In genomic region chr3:32684800-32685603, GRCh38 we compare ENCODE assay signal across 8 cellular contexts. TPM values are rescaled to one million over a fixed set of nuclear protein-coding genes. Genes with fewer than 3 reads are reported as not detected.
A peak's percentile ranks its signal among the peaks of the same experiment; 100 is the strongest.
DNase-seq lines count a peak whose midpoint lies in the region; ATAC-seq and TF ChIP-seq lines count a peak whose summit lies in the region.

A gene with protein sequence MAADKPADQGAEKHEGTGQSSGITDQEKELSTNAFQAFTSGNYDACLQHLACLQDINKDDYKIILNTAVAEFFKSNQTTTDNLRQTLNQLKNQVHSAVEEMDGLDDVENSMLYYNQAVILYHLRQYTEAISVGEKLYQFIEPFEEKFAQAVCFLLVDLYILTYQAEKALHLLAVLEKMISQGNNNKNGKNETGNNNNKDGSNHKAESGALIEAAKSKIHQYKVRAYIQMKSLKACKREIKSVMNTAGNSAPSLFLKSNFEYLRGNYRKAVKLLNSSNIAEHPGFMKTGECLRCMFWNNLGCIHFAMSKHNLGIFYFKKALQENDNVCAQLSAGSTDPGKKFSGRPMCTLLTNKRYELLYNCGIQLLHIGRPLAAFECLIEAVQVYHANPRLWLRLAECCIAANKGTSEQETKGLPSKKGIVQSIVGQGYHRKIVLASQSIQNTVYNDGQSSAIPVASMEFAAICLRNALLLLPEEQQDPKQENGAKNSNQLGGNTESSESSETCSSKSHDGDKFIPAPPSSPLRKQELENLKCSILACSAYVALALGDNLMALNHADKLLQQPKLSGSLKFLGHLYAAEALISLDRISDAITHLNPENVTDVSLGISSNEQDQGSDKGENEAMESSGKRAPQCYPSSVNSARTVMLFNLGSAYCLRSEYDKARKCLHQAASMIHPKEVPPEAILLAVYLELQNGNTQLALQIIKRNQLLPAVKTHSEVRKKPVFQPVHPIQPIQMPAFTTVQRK (plus strand): TSS chr3:32685188. CDS start chr3:32685461, 273 bp downstream.

- H3K27ac ChIP-seq in angular gyrus (ENCODE audit: low read depth, low read length): peak within 1 kb of the TSS; percentile 55
- peak within 1 kb of the TSS; percentile 83 to 85 for H3K27ac ChIP-seq in prostate gland
- peak within 1 kb of the TSS; percentile 71 for H3K27ac ChIP-seq in urinary bladder (ENCODE audit: low read depth)

- H3K27me3 ChIP-seq in prostate gland (replicated peaks; ENCODE audit: insufficient read depth): no peaks in the 10 kb centered on the region

- ATAC-seq in GM18499 (IDR thresholded peaks at IDR 0.05; ENCODE audit: insufficient read depth, unreplicated experiment) (peak; percentile 94), HG02943 (IDR thresholded peaks at IDR 0.05; ENCODE audit: low read depth, unreplicated experiment) (peak; percentile 96), left ventricle myocardium superior (peak; percentile 100)

- peak; percentile 52 to 84 for DNase-seq in NCI-H187 (lab: John Stamatoyannopoulos, UW)
- DNase-seq in T-helper 2 cell: peak; percentile 91 to 99 (median 94)
- peak; percentile 97 for DNase-seq in left ventricle myocardium superior
- DNase-seq in prostate gland (ENCODE audit: low spot score): peak; percentile 92

- H3K36me3 ChIP-seq in prostate gland (no peaks in the 10 kb centered on the region), urinary bladder (ENCODE audit: insufficient read depth) (no peaks in the 10 kb centered on the region)

- peak in 3 of 4 experiments; percentile 20 to 41 (median 33) for TF ChIP-seq CTCF in prostate gland (IDR thresholded peaks at IDR 0.05)

- TF ChIP-seq POLR2A in prostate gland (IDR thresholded peaks at IDR 0.05): peak; percentile 67

- under 1% methylated on average over 51 of the region's 66 CpGs for whole genome bisulfite sequencing in prostate gland
- under 1% methylated on average over 66 of the region's 66 CpGs for WGBS in urinary bladder

- H3K4me1 ChIP-seq in prostate gland (replicated peaks): peaks cover 2% of the 10 kb centered on the region
- H3K4me1 ChIP-seq in urinary bladder (ENCODE audit: insufficient read depth): no peaks in the 10 kb centered on the region

- peak within 1 kb of the TSS; percentile 72 to 79 for H3K4me3 ChIP-seq in prostate gland
- H3K4me3 ChIP-seq in urinary bladder (ENCODE audit: low read depth, low read length): peak within 1 kb of the TSS; percentile 69

- no peaks in the 10 kb centered on the region for H3K9me3 ChIP-seq in prostate gland

- intact Hi-C loops in left ventricle myocardium superior (cut with micrococcal nuclease) (no loop called here), prostate gland (cut with DNase I) (loop anchor here (10.0 kb wide), 1 partner anchor 110 kb away; the partner anchor contains the start of gene DYNC1LI1)

RNA-seq across cellular contexts. Expression of the gene that starts here (rescaled TPM):
- total RNA-seq in left ventricle myocardium superior (15.5 TPM), prostate gland (10 to 100 TPM; 26.1 to 40.0 TPM), urinary bladder (50.7 TPM)
- polyA plus RNA-seq in urinary bladder: 14.3 TPM

Comparison
In these comparisons a context has a peak if more than half of its experiments do, and no peak if none do; other contexts are left out.
1. Peak in every context shown above with its lines: DNase-seq, ATAC-seq, H3K4me3 ChIP-seq and H3K27ac ChIP-seq.